ENCODE assay signal across 8 cellular contexts in the genomic region with DNA sequence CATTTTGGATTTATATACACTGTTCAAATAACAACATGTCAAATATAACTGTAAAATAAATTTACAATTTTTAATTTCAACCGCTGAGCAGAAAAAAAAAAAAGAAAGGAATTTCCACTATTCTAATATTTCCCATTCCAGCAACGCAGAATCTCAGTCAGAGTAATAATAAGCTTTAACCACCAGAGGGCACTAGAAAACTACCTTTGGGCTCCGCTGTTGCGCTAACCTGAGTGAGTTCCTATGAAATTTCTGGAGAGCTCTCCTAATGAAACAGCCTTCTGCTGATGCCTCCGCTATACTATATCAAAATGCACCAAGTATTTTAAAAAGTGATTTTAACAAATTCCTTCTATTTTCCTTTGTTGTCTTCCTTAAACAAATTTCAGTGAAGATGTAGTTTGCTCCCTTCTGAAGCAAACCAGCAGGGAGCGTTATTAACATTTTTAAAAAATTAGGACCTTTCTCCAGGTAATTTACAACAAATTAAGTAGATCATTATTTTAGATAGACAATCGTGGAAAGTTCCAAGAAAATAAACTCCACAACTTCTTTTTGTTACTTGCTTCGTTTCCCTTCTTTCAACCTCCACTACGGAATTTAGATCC. TPM values are rescaled to one million over a fixed set of nuclear protein-coding genes. Genes with fewer than 3 reads are reported as not detected.
DNase-seq lines count a peak whose midpoint lies in the region; ATAC-seq, FAIRE-seq and TF ChIP-seq lines count a peak whose summit lies in the region.

No MANE protein-coding gene starts in this region.

- no TSS peak for BruUV-seq in GM12878 (replicated peaks; lab: Mats Ljungman, UMichigan)

- H2AFZ ChIP-seq in OCI-LY3 (ENCODE audit: low read depth, low read length) (no peak overlapping the region), GM12878 (ENCODE audit: control insufficient read depth, low read depth, low read length) (no peak overlapping the region)

- peaks cover 18% of the 10 kb centered on the region for H3K4me1 Mint-ChIP-seq in activated CD8-positive, alpha-beta memory T cell treated with anti-CD3 and anti-CD28 coated beads, Interleukin-2, amount 10 ng/mL, durations not matched to agents 7 days and 5 days

- H3K4me1 ChIP-seq in OCI-LY3 (ENCODE audit: low read length) (peaks cover 31% of the 10 kb centered on the region), GM12878 (ENCODE audit: control insufficient read depth, insufficient read depth, low read length) (no peaks in the 10 kb centered on the region), iPS DF 6.9 (ENCODE audit: control insufficient read depth, insufficient read depth, low read length) (no peaks in the 10 kb centered on the region)

- H3K27ac ChIP-seq in HL-60 (replicated peaks) = no peak overlapping the region
- no peak overlapping the region for H3K27ac ChIP-seq in OCI-LY3 (ENCODE audit: low read length)
- H3K27ac ChIP-seq in GM12878 (ENCODE audit: control insufficient read depth, insufficient read depth) = no peak overlapping the region
- no peak overlapping the region for H3K27ac ChIP-seq in iPS DF 6.9 (ENCODE audit: low read length)

- no peak for FAIRE-seq in GM12878 (lab: Jason Lieb, UNC)

- H3K4me2 ChIP-seq in OCI-LY3 (ENCODE audit: low read length) = peak overlapping the region; percentile 54
- H3K4me2 ChIP-seq in GM12878 (ENCODE audit: control insufficient read depth, insufficient read depth) = no peak overlapping the region

- H3K79me2 ChIP-seq in OCI-LY3 (ENCODE audit: low read length) (no peaks in the 10 kb centered on the region), GM12878 (ENCODE audit: control insufficient read depth, insufficient read depth, low read length) (no peaks in the 10 kb centered on the region)

- CTCF ChIA-PET in activated CD8-positive, alpha-beta memory T cell treated with anti-CD3 and anti-CD28 coated beads, Interleukin-2, amount 10 ng/mL, durations not matched to agents 7 days and 5 days (lab: Charles Lee) = interaction anchor here (0.6 to 7.8 kb wide), 66 partner anchors 8 to 1816 kb away, joined by 3 to 96 read pairs (median 4); partner anchors contain the start of genes ACVR1C, ERMN and GALNT5
- CTCF ChIA-PET in GM12878 (lab: Yijun Ruan, JAX) = interaction anchor here (0.6 to 12.1 kb wide), 92 partner anchors 8 to 1451 kb away, joined by 3 to 226 read pairs (median 5); partner anchors contain the start of genes CYTIP and ERMN

- H3K4me3 Mint-ChIP-seq in activated CD8-positive, alpha-beta memory T cell treated with anti-CD3 and anti-CD28 coated beads, Interleukin-2, amount 10 ng/mL, durations not matched to agents 7 days and 5 days = no peak overlapping the region

- TF ChIP-seq RAD21 in GM12878 (IDR thresholded peaks at IDR 0.05; ENCODE audit: insufficient read depth, low read depth, low read length) = peak; percentile 93

- in situ Hi-C loops in GM12878 (cut with MboI) = loop anchor here (5.0 to 10.0 kb wide), 2 partner anchors 452 to 705 kb away; no protein-coding TSS in a partner anchor

- H3K27me3 ChIP-seq in HL-60 (ENCODE audit: insufficient read depth, poor library complexity, severe bottlenecking) = peaks cover 10% of the 10 kb centered on the region
- peaks cover 15% of the 10 kb centered on the region; the same call in 1 of the 2 replicates for H3K27me3 ChIP-seq in OCI-LY3 (ENCODE audit: low read depth, low read length)
- peaks cover 0 to 2% of the 10 kb centered on the region in 2 experiments; a peak in 2 of 4 replicates for H3K27me3 ChIP-seq in GM12878 (replicated peaks in 1 of 2; ENCODE audit: control insufficient read depth in 2 of 2, insufficient read depth in 2 of 2, low read length in 1 of 2)
- H3K27me3 ChIP-seq in iPS DF 6.9 (ENCODE audit: control insufficient read depth, insufficient read depth, low read length) = no peaks in the 10 kb centered on the region

- POLR2A ChIA-PET in GM12878 (lab: Charles Lee) = interaction anchor here (0.7 to 1.2 kb wide), 2 partner anchors 188 to 291 kb away, joined by 3 to 4 read pairs; no protein-coding TSS in a partner anchor

- no peak for DNase-seq in activated CD8-positive, alpha-beta memory T cell treated with anti-CD3 and anti-CD28 coated beads, Interleukin-2, amount 10 ng/mL, durations not matched to agents 7 days and 5 days
- DNase-seq in activated CD8-positive, alpha-beta memory T cell treated with anti-CD3 and anti-CD28 coated beads for 24 hours = no peak
- peak; percentile 18 to 25 for DNase-seq in HL-60 (ENCODE audit: low read depth in 1 of 2, low spot score in 1 of 2)
- DNase-seq in GM12878 (ENCODE audit: low read depth, low spot score) = peak; percentile 21
- DNase-seq in iPS DF 6.9 (ENCODE audit: low read depth, low spot score) = peak; percentile 16
- DNase-seq in stimulated activated CD4-positive, alpha-beta T cell treated with anti-CD3 and anti-CD28 coated beads, Interleukin-4, amount 100 ng/mL, for 1 hour = peak; percentile 7

- TF ChIP-seq POLR2A in GM12878 (IDR thresholded peaks at IDR 0.05; ENCODE audit: low read depth, low read length) = no peak

- RAD21 ChIA-PET in GM12878 (lab: Charles Lee; ENCODE audit: unreplicated experiment) = interaction anchor here (0.6 to 7.8 kb wide), 56 partner anchors 9 to 1927 kb away, joined by 3 to 126 read pairs (median 5); partner anchors contain the start of gene ERMN

- 33% methylated on average over 9 of the region's 9 CpGs for WGBS in GM12878 (ENCODE audit: insufficient coverage, insufficient replicate concordance, low lambda C conversion rate, missing lambda C conversion rate)
- no CpG with 5 or more reads among the region's 9 CpGs for WGBS in iPS DF 6.9 (ENCODE audit: insufficient coverage, insufficient read length)

- no peaks in the 10 kb centered on the region for H3K36me3 Mint-ChIP-seq in activated CD8-positive, alpha-beta memory T cell treated with anti-CD3 and anti-CD28 coated beads, Interleukin-2, amount 10 ng/mL, durations not matched to agents 7 days and 5 days

- peak; percentile 76 for ATAC-seq in activated CD8-positive, alpha-beta memory T cell treated with anti-CD3 and anti-CD28 coated beads, Interleukin-2, amount 10 ng/mL, durations not matched to agents 7 days and 5 days
- ATAC-seq in GM21423 (IDR thresholded peaks at IDR 0.05; ENCODE audit: unreplicated experiment) (peak; percentile 84), GM12878 (peak; percentile 82)

- no peak for TF ChIP-seq EP300 in GM12878 (IDR thresholded peaks at IDR 0.05; ENCODE audit: borderline replicate concordance in 1 of 2, control insufficient read depth in 1 of 2, low read depth in 2 of 2, low read length in 2 of 2)

- H3K9ac ChIP-seq in OCI-LY3 (ENCODE audit: low read length) (0 out of 2 replicates have a peak overlapping the region, but pooled peaks have one; percentile 2), GM12878 (ENCODE audit: control insufficient read depth, insufficient read depth, low read length) (no peak overlapping the region)

- no peaks in the 10 kb centered on the region for H4K20me1 ChIP-seq in OCI-LY3 (ENCODE audit: insufficient read depth, low read length)
- H4K20me1 ChIP-seq in GM12878 (ENCODE audit: control insufficient read depth, insufficient read depth) = no peaks in the 10 kb centered on the region

- SMC1A ChIA-PET in GM12878 (lab: Charles Lee; ENCODE audit: uncharacterized antibody, unreplicated experiment) = interaction anchor here (0.6 to 8.7 kb wide), 77 partner anchors 8 to 1452 kb away, joined by 3 to 155 read pairs (median 5); partner anchors contain the start of gene ERMN

- H3K27me3 Mint-ChIP-seq in activated CD8-positive, alpha-beta memory T cell treated with anti-CD3 and anti-CD28 coated beads, Interleukin-2, amount 10 ng/mL, durations not matched to agents 7 days and 5 days = peaks cover 6% of the 10 kb centered on the region

- no peaks in the 10 kb centered on the region for H3K36me3 ChIP-seq in OCI-LY3 (replicated peaks; ENCODE audit: low read depth, low read length)
- no peaks in the 10 kb centered on the region for H3K36me3 ChIP-seq in GM12878 (ENCODE audit: control insufficient read depth in 2 of 2, insufficient read depth in 2 of 2, low read length in 1 of 2)
- no peaks in the 10 kb centered on the region for H3K36me3 ChIP-seq in iPS DF 6.9 (ENCODE audit: control insufficient read depth, insufficient read depth, low read length)

- H3K9me3 ChIP-seq in OCI-LY3 (ENCODE audit: insufficient read depth, low read length) = no peaks in the 10 kb centered on the region
- no peaks in the 10 kb centered on the region for H3K9me3 ChIP-seq in GM12878 (replicated peaks; ENCODE audit: control insufficient read depth, insufficient read depth, low read length)
- H3K9me3 ChIP-seq in iPS DF 6.9 (ENCODE audit: control insufficient read depth, insufficient read depth, low read length) = no peaks in the 10 kb centered on the region

- no peak overlapping the region for H3K27ac Mint-ChIP-seq in activated CD8-positive, alpha-beta memory T cell treated with anti-CD3 and anti-CD28 coated beads, Interleukin-2, amount 10 ng/mL, durations not matched to agents 7 days and 5 days

- H3K4me3 ChIP-seq in HL-60 (replicated peaks; ENCODE audit: insufficient read depth, low read length) = no peak overlapping the region
- H3K4me3 ChIP-seq in OCI-LY3 (ENCODE audit: low read length) = peak overlapping the region; percentile 36
- no peak overlapping the region for H3K4me3 ChIP-seq in GM12878
- no peak overlapping the region for H3K4me3 ChIP-seq in iPS DF 6.9 (ENCODE audit: low read length)

- intact Hi-C loops in GM12878 (cut with micrococcal nuclease; ENCODE audit: unreplicated experiment) = loop anchor here (1.0 to 10.0 kb wide), 6 partner anchors 25 to 1450 kb away; partner anchors contain the start of gene ACVR1

- peak; percentile 24 for TF ChIP-seq CTCF in HL-60 (IDR thresholded peaks at IDR 0.05; ENCODE audit: insufficient read depth, low read length)
- TF ChIP-seq CTCF in OCI-LY3 (IDR thresholded peaks at IDR 0.05; ENCODE audit: low read depth, low read length) = peak; percentile 91
- peak; percentile 55 to 71 (median 62) for TF ChIP-seq CTCF in GM12878 (IDR thresholded peaks at IDR 0.05 in 2 of 3, conservative IDR thresholded peaks at IDR 0.05 in 1 of 3; ENCODE audit: control insufficient read depth in 2 of 3, extremely low read depth in 1 of 3, insufficient read depth in 1 of 3, low read depth in 3 of 3, low read length in 3 of 3)

- H3K9me3 Mint-ChIP-seq in activated CD8-positive, alpha-beta memory T cell treated with anti-CD3 and anti-CD28 coated beads, Interleukin-2, amount 10 ng/mL, durations not matched to agents 7 days and 5 days (ENCODE audit: low read depth) = no peaks in the 10 kb centered on the region

RNA-seq across cellular contexts. Expression of gene ERMN, which starts 23.0 kb away (rescaled TPM):
- 1 to 10 TPM; 2.9 to 3.7 TPM for total RNA-seq in activated CD8-positive, alpha-beta memory T cell treated with anti-CD3 and anti-CD28 coated beads, Interleukin-2, amount 10 ng/mL, durations not matched to agents 7 days and 5 days
- total RNA-seq in GM12878 (2013; cell fraction: nucleolus; rRNA removed) = 17.5 and 19.5 TPM in 2 replicates
- total RNA-seq in GM12878 (2014; rRNA removed) (1.5 and 1.7 TPM in 2 replicates), GM12878 (2014; rRNA removed; fragmentation: Illumina TruSeq; extraction: Trizol) (2.3 and 3.0 TPM in 2 replicates), GM12878 (2021) (1.2 and 1.5 TPM in 2 replicates)
- polyA plus RNA-seq in GM12878 (2011; ENCODE audit: low read depth) = 3.4 TPM
- polyA plus RNA-seq in GM12878 (2011; rRNA removed) (5.3 and 8.9 TPM in 2 replicates), GM12878 (2014; fragmentation: Illumina TruSeq; extraction: Trizol) (4.7 and 5.0 TPM in 2 replicates), GM12878 (2014; fragmentation: Nextera tagmentation; extraction: Ambion mirVana) (1 to 10 TPM in 1 of 2 experiments, under 1 TPM in 1; 0.29 to 1.0 TPM), GM12878 (2014; rRNA removed) (4.2 and 4.5 TPM in 2 replicates), GM12878 (2016; fragmentation: Nextera tagmentation; extraction: Ambion mirVana) (under 1 TPM; 0.26 to 0.40 TPM)
- polyA plus RNA-seq in GM12878 (2011; cell fraction: cytosol; rRNA removed) = 0.19 and 0.38 TPM in 2 replicates
- polyA plus RNA-seq in GM12878 (2011; cell fraction: nucleus; rRNA removed) = 20.3 and 21.5 TPM in 2 replicates
- 2.7 and 4.9 TPM in 2 replicates for polyA plus RNA-seq in GM12878 (2012)
- polyA minus RNA-seq in GM12878 (2011; rRNA and poly(A)+ RNA removed) = 3.1 and 4.0 TPM in 2 replicates
- not detected in 2 replicates for polyA minus RNA-seq in GM12878 (2011; cell fraction: cytosol; rRNA and poly(A)+ RNA removed)
- polyA minus RNA-seq in GM12878 (2011; cell fraction: nucleus; rRNA and poly(A)+ RNA removed) = 3.0 and 5.5 TPM in 2 replicates

RNA-seq across cellular contexts. Expression of gene GALNT5, which starts 45.1 kb away (rescaled TPM):
- not detected for total RNA-seq in activated CD8-positive, alpha-beta memory T cell treated with anti-CD3 and anti-CD28 coated beads, Interleukin-2, amount 10 ng/mL, durations not matched to agents 7 days and 5 days
- not detected in 2 replicates for total RNA-seq in GM12878 (2013; cell fraction: nucleolus; rRNA removed)
- under 0.01 TPM in 1 of 2 replicates, not detected in the other for total RNA-seq in GM12878 (2014; rRNA removed)
- not detected in 2 replicates for total RNA-seq in GM12878 (2014; rRNA removed; fragmentation: Illumina TruSeq; extraction: Trizol)
- total RNA-seq in GM12878 (2021) = 0.05 and 0.08 TPM in 2 replicates
- polyA plus RNA-seq in GM12878 (2011; ENCODE audit: low read depth) = 0.07 TPM
- polyA plus RNA-seq in GM12878 (2011; rRNA removed) = 0.01 and 0.03 TPM in 2 replicates
- not detected in 2 replicates for polyA plus RNA-seq in GM12878 (2011; cell fraction: cytosol; rRNA removed)
- not detected in 2 replicates for polyA plus RNA-seq in GM12878 (2011; cell fraction: nucleus; rRNA removed)
- polyA plus RNA-seq in GM12878 (2012) = 0.15 TPM in 1 of 2 replicates, not detected in the other
- not detected in 2 replicates for polyA plus RNA-seq in GM12878 (2014; fragmentation: Illumina TruSeq; extraction: Trizol)
- not detected for polyA plus RNA-seq in GM12878 (2014; fragmentation: Nextera tagmentation; extraction: Ambion mirVana)
- polyA plus RNA-seq in GM12878 (2014; rRNA removed) = 0.03 TPM in 1 of 2 replicates, not detected in the other
- polyA plus RNA-seq in GM12878 (2016; fragmentation: Nextera tagmentation; extraction: Ambion mirVana) = under 1 TPM; 0.03 to 0.25 TPM
- polyA minus RNA-seq in GM12878 (2011; rRNA and poly(A)+ RNA removed) = 0.05 TPM in 1 of 2 replicates, not detected in the other
- not detected in 2 replicates for polyA minus RNA-seq in GM12878 (2011; cell fraction: cytosol; rRNA and poly(A)+ RNA removed)
- polyA minus RNA-seq in GM12878 (2011; cell fraction: nucleus; rRNA and poly(A)+ RNA removed) = not detected in 2 replicates

Comparison
In these comparisons a context has a peak if more than half of its experiments do, and no peak if none do; other contexts are left out.
1. DNase-seq: peak in HL-60 (2 of 2), GM12878 (single experiment), iPS DF 6.9 (single experiment) and stimulated activated CD4-positive, alpha-beta T cell treated with anti-CD3 and anti-CD28 coated beads, Interleukin-4, amount 100 ng/mL, for 1 hour (single experiment); none in activated CD8-positive, alpha-beta memory T cell treated with anti-CD3 and anti-CD28 coated beads, Interleukin-2, amount 10 ng/mL, durations not matched to agents 7 days and 5 days (single experiment) and activated CD8-positive, alpha-beta memory T cell treated with anti-CD3 and anti-CD28 coated beads for 24 hours (single experiment).
2. CTCF ChIP-seq: peak in every context shown above with its lines; median percentile 91 in OCI-LY3; 62 in GM12878; 24 in HL-60.
3. Peak in every context shown above with its lines, with median percentiles within 50 percentile points of each other: ATAC-seq.